ENCODE assay signal across 24 cellular contexts in the genomic region with DNA sequence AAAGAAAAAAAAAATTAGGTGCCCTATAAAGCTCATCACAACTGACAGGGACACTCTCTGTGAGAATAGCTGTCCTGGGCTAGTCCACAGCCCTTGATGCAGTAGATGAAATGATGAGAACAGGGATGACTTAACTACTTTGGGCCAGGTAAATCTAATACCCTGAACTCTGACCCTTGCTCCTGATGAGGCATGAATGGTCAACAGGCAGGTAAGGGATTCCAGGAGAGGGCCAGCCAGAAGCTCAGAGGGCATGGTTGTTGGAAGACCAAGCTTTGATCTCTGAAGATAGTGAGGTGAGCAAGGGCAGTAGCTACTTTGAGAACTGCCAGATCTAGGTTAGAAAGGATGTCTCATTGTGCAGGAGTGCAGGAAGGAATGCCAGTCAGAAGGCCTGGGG. TPM values are rescaled to one million over a fixed set of nuclear protein-coding genes. Genes with fewer than 3 reads are reported as not detected.
A peak's percentile ranks its signal among the peaks of the same experiment; 100 is the strongest.
DNase-seq lines count a peak whose midpoint lies in the region; ATAC-seq and TF ChIP-seq lines count a peak whose summit lies in the region.
"Had no signal": no experiment of that assay in that cellular context is flagged by ENCODE, and none has a peak within 500 bp of the region (broad histone marks: within the 10 kb centered on the region; RNA-seq: fewer than 3 reads in every experiment).

No MANE protein-coding gene starts in this region.

- H3K27ac ChIP-seq in mammary epithelial cell (ENCODE audit: insufficient read depth, low read depth, low read length) (no peak overlapping the region), breast epithelium (no peak overlapping the region)
- H3K27ac ChIP-seq: 22Rv1 had no signal

- H3K9me3 ChIP-seq in mammary epithelial cell (replicated peaks; ENCODE audit: insufficient read depth, low read length): no peaks in the 10 kb centered on the region
- peaks cover 14 to 28% of the 10 kb centered on the region in 2 donors for H3K9me3 ChIP-seq in breast epithelium
- H3K9me3 ChIP-seq: Caco-2 had no signal

- H3K4me2 ChIP-seq in mammary epithelial cell (ENCODE audit: insufficient read depth, low read depth, low read length): no peak overlapping the region
- H3K4me2 ChIP-seq: SK-N-SH had no signal

- no peaks in the 10 kb centered on the region for H3K4me1 ChIP-seq in mammary epithelial cell (ENCODE audit: insufficient read depth, low read length)
- no peaks in the 10 kb centered on the region for H3K4me1 ChIP-seq in breast epithelium

- DNase-seq in DMS 273 (lab: John Stamatoyannopoulos, UW; ENCODE audit: unreplicated experiment): peak; percentile 40
- no peak for DNase-seq in DMS 273 treated with DMSO at 0.1 percent for 48 hours (lab: John Stamatoyannopoulos, UW)
- peak; percentile 27 for DNase-seq in mammary epithelial cell
- DNase-seq in breast epithelium (ENCODE audit: low spot score in 2 of 2): no peak
- no peak for DNase-seq in left lobe of liver (ENCODE audit: low spot score)
- no peak for DNase-seq in activated T-cell treated with anti-CD3 and anti-CD28 coated beads for 4 hours
- DNase-seq: AML-193, Caco-2, DMS79, KG1, MV-4-11, NCI-H1436 treated with DMSO at 0.1 percent for 48 hours, NCI-H2029 treated with DMSO at 0.1 percent for 48 hours, NCI-H226, NCI-H524, NCI-H82, PC-3, RPMI8226, SHP77 treated with DMSO at 0.1 percent for 48 hours, SK-N-SH had no signal

- no peaks in the 10 kb centered on the region for H4K20me1 ChIP-seq in mammary epithelial cell (ENCODE audit: insufficient read depth, low read length)

- CTCF ChIA-PET in mammary epithelial cell (lab: Charles Lee; ENCODE audit: low non-redundant PET): no interaction called here

- dilution Hi-C loops in mammary epithelial cell (cut with HindIII; ENCODE audit: low sequenced_read_pairs): no loop called here

- TF ChIP-seq CTCF in mammary epithelial cell (conservative IDR thresholded peaks at IDR 0.05 in 1 of 2, IDR thresholded peaks at IDR 0.05 in 1 of 2; ENCODE audit: extremely low read depth in 1 of 2, insufficient read depth in 1 of 2, low read depth in 1 of 2, low read length in 2 of 2) (no peak), breast epithelium (IDR thresholded peaks at IDR 0.05) (no peak)

- H3K4me3 ChIP-seq in mammary epithelial cell (replicated peaks in 1 of 3; ENCODE audit: insufficient read depth in 1 of 3, low read depth in 2 of 3, low read length in 3 of 3): no peak overlapping the region
- no peak overlapping the region for H3K4me3 ChIP-seq in breast epithelium

- no TSS peak for BruUV-seq in mammary epithelial cell (replicated peaks; lab: Mats Ljungman, UMichigan)

- intact Hi-C loops in mammary epithelial cell (cut with micrococcal nuclease) (no loop called here), breast epithelium (cut with DNase I; ENCODE audit: low total_unique reads) (no loop called here)

- in situ Hi-C loops in mammary epithelial cell (cut with MboI; ENCODE audit: low sequenced_read_pairs in 2 of 2): no loop called here

- TF ChIP-seq POLR2A in breast epithelium (IDR thresholded peaks at IDR 0.05): no peak

- no peak overlapping the region for H3K9ac ChIP-seq in mammary epithelial cell (ENCODE audit: insufficient read depth, low read length)
- H3K9ac ChIP-seq: SK-N-SH had no signal

- peaks cover 69% of the 10 kb centered on the region for H3K36me3 ChIP-seq in mammary epithelial cell (ENCODE audit: insufficient read depth, low read length)
- peaks cover 50% of the 10 kb centered on the region for H3K36me3 ChIP-seq in breast epithelium

- H2AFZ ChIP-seq in mammary epithelial cell (ENCODE audit: low read depth, low read length): no peak overlapping the region

- ATAC-seq in left lobe of liver: peak; percentile 91
- no peak for ATAC-seq in HG03280 (IDR thresholded peaks at IDR 0.05; ENCODE audit: unreplicated experiment)
- no peak for ATAC-seq in HG02798 (IDR thresholded peaks at IDR 0.05; ENCODE audit: poor library complexity, unreplicated experiment)
- ATAC-seq: PC-3 had no signal

- H3K79me2 ChIP-seq in mammary epithelial cell (ENCODE audit: insufficient read depth, low read length): peaks cover 3% of the 10 kb centered on the region

- H3K27me3 ChIP-seq in mammary epithelial cell (ENCODE audit: insufficient read depth, low read length) (no peaks in the 10 kb centered on the region), breast epithelium (no peaks in the 10 kb centered on the region)

RNA-seq across cellular contexts. Expression of a gene that starts 15.6 kb away (rescaled TPM):
- total RNA-seq in mammary epithelial cell (100 to 1,000 TPM in 1 of 2 donors, 10 to 100 TPM in 1; 46.3 to 105 TPM), breast epithelium (10 to 100 TPM; 36.7 to 67.5 (median 49.5) TPM), left lobe of liver (43.5 TPM)
- polyA plus RNA-seq in mammary epithelial cell: 29.6 TPM
- polyA minus RNA-seq in mammary epithelial cell: 73.3 TPM

RNA-seq across cellular contexts. Expression of a gene that starts 40.1 kb away (rescaled TPM):
- total RNA-seq in mammary epithelial cell: 1 to 10 TPM in 1 of 2 donors, under 1 TPM in 1; 0.33 to 5.5 TPM
- polyA plus RNA-seq in mammary epithelial cell: 2.4 TPM
- polyA minus RNA-seq in mammary epithelial cell: 18.5 TPM
- 10 to 100 TPM in 1 of 3 donors, 1 to 10 TPM in 2; 2.9 to 30.9 (median 4.3) TPM for total RNA-seq in breast epithelium
- 0.50 TPM for total RNA-seq in left lobe of liver
- total RNA-seq: Caco-2 had no signal
- polyA plus RNA-seq: H1, SK-N-SH had no signal

RNA-seq across cellular contexts. Expression of a gene that starts 58.2 kb away (rescaled TPM):
- total RNA-seq in mammary epithelial cell (100 to 1,000 TPM; 139 to 425 TPM), breast epithelium (100 to 1,000 TPM; 115 to 191 (median 128) TPM), left lobe of liver (61.5 TPM)
- polyA plus RNA-seq in mammary epithelial cell: 522 TPM
- 1,454 TPM for polyA minus RNA-seq in mammary epithelial cell

Comparison
In these comparisons a context has a peak if more than half of its experiments do, and no peak if none do; other contexts are left out.
1. DNase-seq: peak in DMS 273 (single experiment) and mammary epithelial cell (single experiment); none in DMS 273 treated with DMSO at 0.1 percent for 48 hours (single experiment), breast epithelium (0 of 2), left lobe of liver (single experiment) and activated T-cell treated with anti-CD3 and anti-CD28 coated beads for 4 hours (single experiment).